In genomic region chr3:52023860-52024764, GRCh38 we compare ENCODE assay signal across 11 cellular contexts. TPM values are rescaled to one million over a fixed set of nuclear protein-coding genes. Genes with fewer than 3 reads are reported as not detected.
DNase-seq lines count a peak whose midpoint lies in the region; ATAC-seq and TF ChIP-seq lines count a peak whose summit lies in the region.
"Had no signal": no experiment of that assay in that cellular context is flagged by ENCODE, and none has a peak within 500 bp of the region (broad histone marks: within the 10 kb centered on the region; RNA-seq: fewer than 3 reads in every experiment).

No MANE protein-coding gene starts in this region.

- H3K27ac ChIP-seq in HEK293 (ENCODE audit: extremely low read depth, low read depth, low read length) (no peak overlapping the region), gastrocnemius medialis (peak overlapping the region; percentile 95 to 98 (median 96)), SJCRH30 (no peak overlapping the region)
- H3K27ac ChIP-seq: ovary had no signal

- no peaks in the 10 kb centered on the region for H3K9me3 ChIP-seq in HEK293 (ENCODE audit: control insufficient read depth, insufficient read depth, low read depth, low read length)
- no peaks in the 10 kb centered on the region for H3K9me3 ChIP-seq in gastrocnemius medialis
- no peaks in the 10 kb centered on the region for H3K9me3 ChIP-seq in SJCRH30 (replicated peaks)
- H3K9me3 ChIP-seq: ovary had no signal

- peak; percentile 26 for DNase-seq in SK-MEL-5 (ENCODE audit: low read depth, low spot score)
- no peak for DNase-seq in gastrocnemius medialis
- no peak for DNase-seq in glomerular visceral epithelial cell (ENCODE audit: extremely low spot score)
- DNase-seq in SJCRH30: no peak
- DNase-seq in SW 1271 (lab: John Stamatoyannopoulos, UW): no peak
- DNase-seq: activated CD8-positive, alpha-beta memory T cell treated with anti-CD3 and anti-CD28 coated beads, Interleukin-2, amount 50 U/mL, for 4 hours; ovary; SIG-M5 had no signal

- POLR2A ChIA-PET in HEK293 (lab: Yijun Ruan, JAX): no interaction called here

- H3K4me3 ChIP-seq in HEK293 (ENCODE audit: low read depth, low read length) (no peak overlapping the region), gastrocnemius medialis (peak overlapping the region; percentile 42 to 59 (median 46)), SJCRH30 (no peak overlapping the region)
- H3K4me3 ChIP-seq: ovary had no signal

- CTCF ChIA-PET in HEK293 (lab: Yijun Ruan, JAX): interaction anchor here (0.5 to 1.2 kb wide), 2 partner anchors 13 to 22 kb away, joined by 3 to 4 read pairs; no protein-coding TSS in a partner anchor

- H3K36me3 ChIP-seq in HEK293 (ENCODE audit: control insufficient read depth in 2 of 2, insufficient read depth in 1 of 2, low read length in 2 of 2) (no peaks in the 10 kb centered on the region), gastrocnemius medialis (no peaks in the 10 kb centered on the region), SJCRH30 (no peaks in the 10 kb centered on the region)
- H3K36me3 ChIP-seq: ovary had no signal

- no peaks in the 10 kb centered on the region for H3K27me3 ChIP-seq in gastrocnemius medialis
- no peaks in the 10 kb centered on the region for H3K27me3 ChIP-seq in SJCRH30
- H3K27me3 ChIP-seq: ovary had no signal

- intact Hi-C loops in gastrocnemius medialis (cut with DNase I; ENCODE audit: low total_unique reads): loop anchor here (2.0 kb wide), 1 partner anchor 819 kb away; no protein-coding TSS in a partner anchor

- H3K4me1 ChIP-seq in HEK293 (ENCODE audit: control insufficient read depth, insufficient read depth, low read length) (peaks cover 5% of the 10 kb centered on the region), gastrocnemius medialis (peaks cover 92 to 94% of the 10 kb centered on the region in 2 donors), SJCRH30 (peaks cover 33% of the 10 kb centered on the region)

- ATAC-seq in GM19023 (IDR thresholded peaks at IDR 0.05; ENCODE audit: unreplicated experiment) (peak; percentile 48), gastrocnemius medialis (no peak), HG03565 (IDR thresholded peaks at IDR 0.05; ENCODE audit: unreplicated experiment) (no peak)

- no peak for TF ChIP-seq POLR2A in gastrocnemius medialis (IDR thresholded peaks at IDR 0.05)

- in situ Hi-C loops in SK-MEL-5 (cut with HindIII; ENCODE audit: low pct_unique_long_range_greater_than_20kb, low sequenced_read_pairs) (no loop called here), gastrocnemius medialis (cut with MboI; ENCODE audit: low sequenced_read_pairs in 4 of 4) (no loop called here)

- TF ChIP-seq CTCF in HEK293 (tag by site-specific recombination; IDR thresholded peaks at IDR 0.05): no peak
- no peak for TF ChIP-seq CTCF in gastrocnemius medialis (IDR thresholded peaks at IDR 0.05 in 4 of 5, conservative IDR thresholded peaks at IDR 0.05 in 1 of 5)

TF ChIP-seq in HEK293, 187 proteins besides CTCF, POLR2A, EP300 and RAD21:
- TF ChIP-seq ZBTB21 (tag by site-specific recombination; IDR thresholded peaks at IDR 0.05) (no peak), SP7 (tag by site-specific recombination; IDR thresholded peaks at IDR 0.05) (peak; percentile 55), PRDM2 (tag by site-specific recombination; IDR thresholded peaks at IDR 0.05; ENCODE audit: borderline replicate concordance) (no peak), ZNF335 (tag by site-specific recombination; conservative IDR thresholded peaks at IDR 0.05) (peak; percentile 42), PBX3 (CRISPR knock-in tag; IDR thresholded peaks at IDR 0.05) (no peak), EGR2 (tag by site-specific recombination; IDR thresholded peaks at IDR 0.05; ENCODE audit: low read depth) (peak; percentile 74), ZFHX2 (tag by site-specific recombination; conservative IDR thresholded peaks at IDR 0.05) (peak; percentile 72), SP2 (tag by site-specific recombination; IDR thresholded peaks at IDR 0.05) (no peak)

RNA-seq across cellular contexts. Expression of gene RPL29, which starts 28.4 kb away (rescaled TPM):
- 2,678 and 2,698 TPM in 2 replicates for total RNA-seq in SK-MEL-5 (2014; rRNA removed; shearing (Covaris generic))
- polyA plus RNA-seq in SK-MEL-5 (2015; cell fraction: cytosol; rRNA removed): 1,624 and 1,821 TPM in 2 replicates
- 608 and 662 TPM in 2 replicates for polyA plus RNA-seq in SK-MEL-5 (2015; cell fraction: nucleus; rRNA removed)
- total RNA-seq in gastrocnemius medialis: 1,000 to 10,000 TPM; 1,885 to 2,483 (median 2,154) TPM
- total RNA-seq in SJCRH30 (2014; rRNA removed; shearing (Covaris generic)): 1,784 and 1,861 TPM in 2 replicates

RNA-seq across cellular contexts. Expression of gene DUSP7, which starts 32.3 kb away (rescaled TPM):
- total RNA-seq in SK-MEL-5 (2014; rRNA removed; shearing (Covaris generic)): 11.9 and 12.6 TPM in 2 replicates
- 23.2 and 29.6 TPM in 2 replicates for polyA plus RNA-seq in SK-MEL-5 (2015; cell fraction: cytosol; rRNA removed)
- polyA plus RNA-seq in SK-MEL-5 (2015; cell fraction: nucleus; rRNA removed): 11.9 and 12.2 TPM in 2 replicates
- 10 to 100 TPM; 14.0 to 39.7 (median 26.3) TPM for total RNA-seq in gastrocnemius medialis
- 9.1 and 9.6 TPM in 2 replicates for total RNA-seq in SJCRH30 (2014; rRNA removed; shearing (Covaris generic))

RNA-seq across cellular contexts. Expression of gene ACY1, which starts 40.8 kb away (rescaled TPM):
- 137 and 180 TPM in 2 replicates for total RNA-seq in SK-MEL-5 (2014; rRNA removed; shearing (Covaris generic))
- 146 and 177 TPM in 2 replicates for polyA plus RNA-seq in SK-MEL-5 (2015; cell fraction: cytosol; rRNA removed)
- polyA plus RNA-seq in SK-MEL-5 (2015; cell fraction: nucleus; rRNA removed): 216 and 314 TPM in 2 replicates
- total RNA-seq in gastrocnemius medialis: 10 to 100 TPM; 33.5 to 79.3 (median 43.2) TPM
- 24.5 and 26.2 TPM in 2 replicates for total RNA-seq in SJCRH30 (2014; rRNA removed; shearing (Covaris generic))

RNA-seq across cellular contexts. Expression of gene ABHD14A, which starts 49.2 kb away (rescaled TPM):
- 45.2 and 46.0 TPM in 2 replicates for total RNA-seq in SK-MEL-5 (2014; rRNA removed; shearing (Covaris generic))
- polyA plus RNA-seq in SK-MEL-5 (2015; cell fraction: cytosol; rRNA removed): 81.9 and 91.7 TPM in 2 replicates
- 3.6 and 6.3 TPM in 2 replicates for polyA plus RNA-seq in SK-MEL-5 (2015; cell fraction: nucleus; rRNA removed)
- 10 to 100 TPM in 3 of 4 donors, 1 to 10 TPM in 1; 8.7 to 37.9 (median 29.9) TPM for total RNA-seq in gastrocnemius medialis
- total RNA-seq in SJCRH30 (2014; rRNA removed; shearing (Covaris generic)): 9.6 and 10.8 TPM in 2 replicates

RNA-seq across cellular contexts. Expression of gene ABHD14B, which starts 50.3 kb away (rescaled TPM):
- 33.9 and 36.1 TPM in 2 replicates for total RNA-seq in SK-MEL-5 (2014; rRNA removed; shearing (Covaris generic))
- polyA plus RNA-seq in SK-MEL-5 (2015; cell fraction: cytosol; rRNA removed): 100 and 110 TPM in 2 replicates
- polyA plus RNA-seq in SK-MEL-5 (2015; cell fraction: nucleus; rRNA removed): 64.7 and 71.0 TPM in 2 replicates
- 10 to 100 TPM; 11.2 to 21.0 (median 17.2) TPM for total RNA-seq in gastrocnemius medialis
- total RNA-seq in SJCRH30 (2014; rRNA removed; shearing (Covaris generic)): 11.2 and 13.0 TPM in 2 replicates

Comparison
In these comparisons a context has a peak if more than half of its experiments do, and no peak if none do; other contexts are left out.
1. H3K27ac ChIP-seq: peak in gastrocnemius medialis (4 of 4); none in HEK293 (single experiment) and SJCRH30 (single experiment).
2. H3K4me3 ChIP-seq: peak in gastrocnemius medialis (4 of 4); none in HEK293 (single experiment) and SJCRH30 (single experiment).